ENCODE assay signal across 2 cellular contexts in genomic region chr15:96254168-96254567, GRCh38.
TF ChIP-seq lines count a peak whose summit lies in the region.

No MANE protein-coding gene starts in this region.

TF ChIP-seq in A549, 52 proteins besides CTCF, POLR2A, EP300 and RAD21:
- TF ChIP-seq FOXS1 (CRISPR knock-in tag; IDR thresholded peaks at IDR 0.05) (no peak), CEBPB (IDR thresholded peaks at IDR 0.05) (peak; percentile 81 to 88)

TF ChIP-seq in H1, 55 proteins besides CTCF, POLR2A, EP300 and RAD21:
- TF ChIP-seq ATF3 (IDR thresholded peaks at IDR 0.05; ENCODE audit: insufficient read depth, low read depth, low read length) (no peak), TEAD4 (IDR thresholded peaks at IDR 0.05; ENCODE audit: low read depth, low read length) (peak; percentile 74; the same call in 1 of the 2 replicates), SP4 (IDR thresholded peaks at IDR 0.05; ENCODE audit: low read length) (no peak), POU5F1 (IDR thresholded peaks at IDR 0.05; ENCODE audit: low read depth, low read length) (no peak), CEBPB (IDR thresholded peaks at IDR 0.05; ENCODE audit: low read depth, low read length) (peak; percentile 95)
